ENCODE assay signal across 9 cellular contexts in genomic region chr5:135033866-135034185, GRCh38. TPM values are rescaled to one million over a fixed set of nuclear protein-coding genes. Genes with fewer than 3 reads are reported as not detected.
A peak's percentile ranks its signal among the peaks of the same experiment; 100 is the strongest.
DNase-seq lines count a peak whose midpoint lies in the region; ATAC-seq, FAIRE-seq and TF ChIP-seq lines count a peak whose summit lies in the region.
"Had no signal": no experiment of that assay in that cellular context is flagged by ENCODE, and none has a peak within 500 bp of the region (broad histone marks: within the 10 kb centered on the region; RNA-seq: fewer than 3 reads in every experiment).

No MANE protein-coding gene starts in this region.

- H3K27me3 ChIP-seq in K562 (ENCODE audit: control insufficient read depth in 2 of 2, insufficient read depth in 2 of 2, low read length in 2 of 2) = no peaks in the 10 kb centered on the region
- peaks cover 96% of the 10 kb centered on the region for H3K27me3 ChIP-seq in lower lobe of right lung (ENCODE audit: low read depth)

- H3K36me3 ChIP-seq in HEK293 (ENCODE audit: control insufficient read depth in 2 of 2, insufficient read depth in 1 of 2, low read length in 2 of 2) (peaks cover 4 to 22% of the 10 kb centered on the region in 2 experiments; a peak in 2 of 3 replicates), K562 (ENCODE audit: control insufficient read depth, insufficient read depth, low read length) (peaks cover 31% of the 10 kb centered on the region), lower lobe of right lung (no peaks in the 10 kb centered on the region)

- H3K4me1 ChIP-seq in A549 = peaks cover 13% of the 10 kb centered on the region
- H3K4me1 ChIP-seq in HEK293 (ENCODE audit: control insufficient read depth, insufficient read depth, low read length) = peaks cover 13% of the 10 kb centered on the region
- H3K4me1 ChIP-seq in K562 (replicated peaks in 1 of 2; ENCODE audit: control insufficient read depth in 2 of 2, insufficient read depth in 2 of 2, low read length in 2 of 2) = peaks cover 19 to 47% of the 10 kb centered on the region in 2 experiments
- H3K4me1 ChIP-seq in lower lobe of right lung = peaks cover 33% of the 10 kb centered on the region

- H3K79me2 ChIP-seq in K562 (ENCODE audit: control insufficient read depth, insufficient read depth, low read length) = peaks cover 66% of the 10 kb centered on the region

- H4K20me1 ChIP-seq in K562 (replicated peaks; ENCODE audit: control insufficient read depth, insufficient read depth, low read length) = no peaks in the 10 kb centered on the region

- peaks cover 37% of the 10 kb centered on the region for H3K4me1 Mint-ChIP-seq in nephron progenitor cell

- in situ Hi-C loops in K562 (cut with MboI) = no loop called here

- H2AFZ ChIP-seq in K562 (ENCODE audit: low read depth, low read length) = no peak overlapping the region

- no peak for TF ChIP-seq RAD21 in A549 (conservative IDR thresholded peaks at IDR 0.05 in 1 of 2, IDR thresholded peaks at IDR 0.05 in 1 of 2)
- TF ChIP-seq RAD21 in K562 (CRISPR knock-in tag; conservative IDR thresholded peaks at IDR 0.05 in 1 of 2, IDR thresholded peaks at IDR 0.05 in 1 of 2) = no peak

- POLR2A ChIA-PET in A549 (lab: Yijun Ruan, JAX) (interaction anchor here (0.9 to 1.3 kb wide), 2 partner anchors 9 to 107 kb away, joined by 3 to 4 read pairs; no protein-coding TSS in a partner anchor), HEK293 (lab: Yijun Ruan, JAX) (interaction anchor here (1.5 to 2.2 kb wide), 2 partner anchors 129 to 157 kb away, joined by 4 to 6 read pairs; partner anchors contain the start of gene PCBD2), K562 (lab: Yijun Ruan, JAX) (interaction anchor here (0.6 to 2.4 kb wide), 6 partner anchors 10 to 291 kb away, joined by 3 to 12 read pairs (median 4); no protein-coding TSS in a partner anchor)

- H3K27ac ChIP-seq in A549 (peak overlapping the region; percentile 89 to 96), HEK293 (ENCODE audit: extremely low read depth, low read depth, low read length) (peak overlapping the region; percentile 96), K562 (ENCODE audit: extremely low read depth, low read depth, low read length) (peak overlapping the region; percentile 98), lower lobe of right lung (no peak overlapping the region)

- TF ChIP-seq EP300 in A549 (IDR thresholded peaks at IDR 0.05) (no peak), K562 (IDR thresholded peaks at IDR 0.05; ENCODE audit: low read length) (no peak)

- no peak overlapping the region for H3K27ac Mint-ChIP-seq in nephron progenitor cell

- H3K9me3 Mint-ChIP-seq in nephron progenitor cell = peaks cover 3% of the 10 kb centered on the region

- peak overlapping the region; percentile 73 for H3K4me2 ChIP-seq in A549
- peak overlapping the region; percentile 96; the same call in 1 of the 2 replicates for H3K4me2 ChIP-seq in K562 (ENCODE audit: insufficient read depth, low read length)

- H3K27me3 Mint-ChIP-seq in nephron progenitor cell (ENCODE audit: low read depth, poor library complexity) = peaks cover 94% of the 10 kb centered on the region

- H3K9me1 ChIP-seq in K562 (ENCODE audit: control insufficient read depth, insufficient read depth, low read length) = no peaks in the 10 kb centered on the region

- intact Hi-C loops in K562 (cut with micrococcal nuclease) (loop anchor here (2.0 to 5.0 kb wide), 3 partner anchors 63 to 158 kb away; no protein-coding TSS in a partner anchor), lower lobe of right lung (cut with DNase I) (no loop called here)

- CTCF ChIA-PET in A549 (lab: Yijun Ruan, JAX) (interaction anchor here (0.9 to 2.0 kb wide), 6 partner anchors 9 to 312 kb away, joined by 3 to 7 read pairs (median 4); no protein-coding TSS in a partner anchor), HEK293 (lab: Yijun Ruan, JAX) (no interaction called here), K562 (lab: Yijun Ruan, JAX; ENCODE audit: low intra/inter-chr PET ratio) (no interaction called here)

- FAIRE-seq in A549 (lab: Jason Lieb, UNC) (no peak), K562 (lab: Jason Lieb, UNC) (no peak)

- peak overlapping the region; percentile 99 to 100 for H3K9ac ChIP-seq in K562 (ENCODE audit: insufficient read depth in 1 of 2, low read depth in 2 of 2, low read length in 2 of 2)

- TF ChIP-seq POLR2A in A549 (IDR thresholded peaks at IDR 0.05; ENCODE audit: low read length) (peak; percentile 18; the same call in 1 of the 2 replicates), K562 (conservative IDR thresholded peaks at IDR 0.05) (no peak)

- BruUV-seq in K562 (replicated peaks; lab: Mats Ljungman, UMichigan) = no TSS peak

- TF ChIP-seq CTCF in A549 (IDR thresholded peaks at IDR 0.05) (no peak), HEK293 (tag by site-specific recombination; IDR thresholded peaks at IDR 0.05) (no peak), K562 (IDR thresholded peaks at IDR 0.05 in 2 of 3, conservative IDR thresholded peaks at IDR 0.05 in 1 of 3; ENCODE audit: insufficient read depth in 2 of 3, low read depth in 1 of 3, low read length in 3 of 3) (no peak), lower lobe of right lung (IDR thresholded peaks at IDR 0.05) (no peak), nephron progenitor cell (IDR thresholded peaks at IDR 0.05) (no peak)

- peak overlapping the region; percentile 65 for H3K4me3 ChIP-seq in A549
- H3K4me3 ChIP-seq in HEK293 (ENCODE audit: low read depth, low read length) = peak overlapping the region; percentile 56
- peak overlapping the region; percentile 99 for H3K4me3 ChIP-seq in K562
- peak overlapping the region; percentile 50 for H3K4me3 ChIP-seq in lower lobe of right lung

- DNase-seq in A549 (ENCODE audit: low read depth in 1 of 2, low spot score in 1 of 2) (no peak), K562 (ENCODE audit: extremely low read depth in 1 of 4, low spot score in 3 of 4) (no peak), lower lobe of right lung (no peak), NK-92 (lab: John Stamatoyannopoulos, UW; ENCODE audit: unreplicated experiment) (no peak), NCI-H774 (lab: John Stamatoyannopoulos, UW) (no peak), nephron progenitor cell (no peak), GM19240 (ENCODE audit: insufficient read length, low spot score) (no peak)
- DNase-seq: activated CD4-positive, CD25-positive, alpha-beta regulatory T cell had no signal

- no peaks in the 10 kb centered on the region for H3K36me3 Mint-ChIP-seq in nephron progenitor cell (ENCODE audit: low read depth)

- no peak overlapping the region for H3K4me3 Mint-ChIP-seq in nephron progenitor cell

- WGBS in A549 (ENCODE audit: missing lambda C conversion rate) = no CpG with 5 or more reads among the region's 47 CpGs
- under 1% methylated on average over 25 of the region's 47 CpGs for WGBS in K562 (ENCODE audit: insufficient coverage, low coverage, missing lambda C conversion rate)

- ATAC-seq in A549 (no peak; a peak in 3 of 6 replicates), K562 (peak; percentile 22; the same call in 2 of the 3 replicates), lower lobe of right lung (peak in 1 of 2 donors; percentile 14)

- no peaks in the 10 kb centered on the region for H3K9me3 ChIP-seq in A549
- H3K9me3 ChIP-seq in HEK293 (ENCODE audit: control insufficient read depth, insufficient read depth, low read depth, low read length) = no peaks in the 10 kb centered on the region
- H3K9me3 ChIP-seq in K562 (replicated peaks; ENCODE audit: control insufficient read depth, insufficient read depth, low read depth, low read length) = no peaks in the 10 kb centered on the region; the same call in 1 of the 2 replicates
- H3K9me3 ChIP-seq in lower lobe of right lung = no peaks in the 10 kb centered on the region

TF ChIP-seq in A549, 52 proteins besides CTCF, POLR2A, EP300 and RAD21 (continues in another document):
- no peak for TF ChIP-seq FOSB (CRISPR knock-in tag; IDR thresholded peaks at IDR 0.05)
- TF ChIP-seq RNF2 (IDR thresholded peaks at IDR 0.05; ENCODE audit: borderline replicate concordance, low read depth) = no peak
- TF ChIP-seq JUN (IDR thresholded peaks at IDR 0.05) = peak in 1 of 2 experiments; percentile 42; a peak in 1 of 5 replicates

TF ChIP-seq in HEK293, 187 proteins besides CTCF, POLR2A, EP300 and RAD21 (continues in another document):
- TF ChIP-seq ZNF701 (tag by site-specific recombination; IDR thresholded peaks at IDR 0.05) (no peak), ZNF223 (tag by site-specific recombination; IDR thresholded peaks at IDR 0.05) (no peak), ZNF776 (tag by site-specific recombination; IDR thresholded peaks at IDR 0.05; ENCODE audit: borderline replicate concordance) (no peak)

TF ChIP-seq in K562, 482 proteins besides CTCF, POLR2A, EP300 and RAD21 (continues in another document):
- TF ChIP-seq RBBP5 (IDR thresholded peaks at IDR 0.05; ENCODE audit: borderline replicate concordance, insufficient read depth, low read length, poor library complexity, severe bottlenecking) (peak; percentile 61), ZNF408 (CRISPR knock-in tag; IDR thresholded peaks at IDR 0.05; ENCODE audit: low read depth) (no peak), ZNF140 (CRISPR knock-in tag; IDR thresholded peaks at IDR 0.05) (no peak), RB1 (IDR thresholded peaks at IDR 0.05; ENCODE audit: low read depth) (peak; percentile 50), FOXA1 (IDR thresholded peaks at IDR 0.05; ENCODE audit: borderline replicate concordance) (no peak)

RNA-seq across cellular contexts. Expression of gene PITX1, which starts 0.2 kb away (rescaled TPM):
- polyA plus RNA-seq in A549 (2011; rRNA removed) (9.7 and 11.1 TPM in 2 replicates), A549 (2017; fragmentation: RNase III; extraction: RNeasy Plus Mini Kit Qiagen cat#74134 plus additional on column Dnase treatment) (15.8 to 17.1 TPM (median 16.7 TPM) in 3 replicates), K562 (2011; rRNA removed) (30.8 and 50.1 TPM in 2 replicates), K562 (2014; fragmentation: Illumina TruSeq; extraction: Trizol) (7.4 and 35.6 TPM in 2 replicates), K562 (2014; fragmentation: Nextera tagmentation; extraction: Ambion mirVana) (under 1 TPM; 0.13 to 0.17 TPM), K562 (2014; rRNA removed) (58.7 and 64.6 TPM in 2 replicates)
- 25.5 and 35.0 TPM in 2 replicates for polyA plus RNA-seq in A549 (2012; cell fraction: cytosol; rRNA removed)
- 20.7 and 41.2 TPM in 2 replicates for polyA plus RNA-seq in A549 (2012; cell fraction: nucleus; rRNA removed)
- 3.9 and 4.9 TPM in 2 replicates for polyA minus RNA-seq in A549 (2011; rRNA and poly(A)+ RNA removed)
- total RNA-seq in K562 (2011; cell fraction: chromatin; rRNA removed; ENCODE audit: low replicate concordance) = 10.2 and 35.6 TPM in 2 replicates
- 39.9 and 42.6 TPM in 2 replicates for total RNA-seq in K562 (2011; cell fraction: nucleolus; rRNA removed)
- 19.5 and 26.3 TPM in 2 replicates for total RNA-seq in K562 (2011; cell fraction: nucleoplasm; rRNA removed)
- total RNA-seq in K562 (2014; rRNA removed) (59.8 and 73.9 TPM in 2 replicates), K562 (2014; rRNA removed; fragmentation: Illumina TruSeq; extraction: Trizol) (2.3 and 3.1 TPM in 2 replicates), K562 (2015; rRNA removed; fragmentation: Illumina TruSeq; extraction: Trizol) (24.9 and 25.3 TPM in 2 replicates), K562 (2021) (88.2 and 90.4 TPM in 2 replicates), lower lobe of right lung (0.47 TPM)
- 91.0 and 189 TPM in 2 replicates for polyA plus RNA-seq in K562 (2011; cell fraction: cytosol; rRNA removed)
- polyA plus RNA-seq in K562 (2011; cell fraction: nucleus; rRNA removed) = 68.1 and 94.4 TPM in 2 replicates
- polyA plus RNA-seq in K562 (2012) = 34.0 and 38.0 TPM in 2 replicates
- polyA minus RNA-seq in K562 (2011; rRNA and poly(A)+ RNA removed) = 12.0 and 21.7 TPM in 2 replicates
- 56.3 and 80.4 TPM in 2 replicates for polyA minus RNA-seq in K562 (2011; cell fraction: cytosol; rRNA and poly(A)+ RNA removed)
- polyA minus RNA-seq in K562 (2011; cell fraction: nucleus; rRNA and poly(A)+ RNA removed) = 21.8 and 31.4 TPM in 2 replicates
